8 cellular contexts compared by ENCODE assay signal in genomic region chr2:232611559-232612218, GRCh38. TPM values are rescaled to one million over a fixed set of nuclear protein-coding genes. Genes with fewer than 3 reads are reported as not detected.
DNase-seq lines count a peak whose midpoint lies in the region; ATAC-seq and TF ChIP-seq lines count a peak whose summit lies in the region.

No MANE protein-coding gene starts in this region.

- peak; percentile 91 for TF ChIP-seq CTCF in AG09309 (IDR thresholded peaks at IDR 0.05; ENCODE audit: control insufficient read depth, insufficient read depth, low read depth, low read length, missing control alignments)
- peak; percentile 91 for TF ChIP-seq CTCF in glutamatergic neuron (IDR thresholded peaks at IDR 0.05; ENCODE audit: partially characterized antibody, unreplicated experiment)

- no peak overlapping the region for H3K4me3 ChIP-seq in AG09309 (ENCODE audit: control insufficient read depth, low read depth, low read length)

- no peaks in the 10 kb centered on the region for H3K36me3 Mint-ChIP-seq in glutamatergic neuron (ENCODE audit: unreplicated experiment)

- ATAC-seq in HG03135 (IDR thresholded peaks at IDR 0.05; ENCODE audit: unreplicated experiment) = no peak
- no peak for ATAC-seq in GM18498 (IDR thresholded peaks at IDR 0.05; ENCODE audit: unreplicated experiment)

- DNase-seq in AG09309 (ENCODE audit: low read depth) = peak; percentile 7
- peak; percentile 37 for DNase-seq in GM19240 (ENCODE audit: insufficient read length, low spot score)
- peak; percentile 95 for DNase-seq in SK-MEL-5 (ENCODE audit: low read depth, low spot score)
- peak; percentile 74 for DNase-seq in activated naive CD4-positive, alpha-beta T cell treated with Interleukin-2 at 50 U/mL for 16 hours
- peak; percentile 76 for DNase-seq in glutamatergic neuron
- DNase-seq in retina = peak; percentile 24

- H3K27me3 Mint-ChIP-seq in glutamatergic neuron (ENCODE audit: unreplicated experiment) = peaks cover 5% of the 10 kb centered on the region

- H3K27ac Mint-ChIP-seq in glutamatergic neuron (ENCODE audit: unreplicated experiment) = no peak overlapping the region

- peaks cover 4% of the 10 kb centered on the region for H3K9me3 Mint-ChIP-seq in glutamatergic neuron (ENCODE audit: unreplicated experiment)

- H3K4me3 Mint-ChIP-seq in glutamatergic neuron (ENCODE audit: unreplicated experiment) = no peak overlapping the region

- in situ Hi-C loops in SK-MEL-5 (cut with HindIII; ENCODE audit: low pct_unique_long_range_greater_than_20kb, low sequenced_read_pairs) = no loop called here

- H3K4me1 Mint-ChIP-seq in glutamatergic neuron (ENCODE audit: low read depth, unreplicated experiment) = no peaks in the 10 kb centered on the region

RNA-seq across cellular contexts. Expression of gene EFHD1, which starts 21.7 kb away (rescaled TPM):
- total RNA-seq in SK-MEL-5 (2014; rRNA removed; shearing (Covaris generic)) = 0.29 and 0.71 TPM in 2 replicates
- polyA plus RNA-seq in SK-MEL-5 (2015; cell fraction: cytosol; rRNA removed) = 3.7 and 4.0 TPM in 2 replicates
- 0.33 and 2.2 TPM in 2 replicates for polyA plus RNA-seq in SK-MEL-5 (2015; cell fraction: nucleus; rRNA removed)
- total RNA-seq in glutamatergic neuron (ENCODE audit: unreplicated experiment) = 0.71 TPM

Comparison
In these comparisons a context has a peak if more than half of its experiments do, and no peak if none do; other contexts are left out.
1. DNase-seq: peak in every context shown above with its lines; median percentile 95 in SK-MEL-5; 76 in glutamatergic neuron; 74 in activated naive CD4-positive, alpha-beta T cell treated with Interleukin-2 at 50 U/mL for 16 hours; 37 in GM19240; 24 in retina; 7 in AG09309.